In genomic region chr6:7730852-7731251, GRCh38 we compare ENCODE assay signal across 14 cellular contexts. TPM values are rescaled to one million over a fixed set of nuclear protein-coding genes. Genes with fewer than 3 reads are reported as not detected.
DNase-seq lines count a peak whose midpoint lies in the region; ATAC-seq and TF ChIP-seq lines count a peak whose summit lies in the region.
"Had no signal": no experiment of that assay in that cellular context is flagged by ENCODE, and none has a peak within 500 bp of the region (broad histone marks: within the 10 kb centered on the region; RNA-seq: fewer than 3 reads in every experiment).

No MANE protein-coding gene starts in this region.

- ATAC-seq in WTC11, result no peak
- no peak for ATAC-seq in HG03097 (IDR thresholded peaks at IDR 0.05; ENCODE audit: low FRiP score, unreplicated experiment)
- ATAC-seq in GM18520 (IDR thresholded peaks at IDR 0.05; ENCODE audit: unreplicated experiment), result no peak
- ATAC-seq in left ventricle myocardium superior, result no peak
- ATAC-seq: activated T-cell treated with anti-CD3 and anti-CD28 coated beads, Interleukin-2, amount 50 U/mL, for 72 hours had no signal

- no peaks in the 10 kb centered on the region for H3K36me3 Mint-ChIP-seq in WTC11

- TF ChIP-seq CTCF in WTC11 (IDR thresholded peaks at IDR 0.05) (no peak), dorsolateral prefrontal cortex (IDR thresholded peaks at IDR 0.05 in 54 of 56, conservative IDR thresholded peaks at IDR 0.05 in 2 of 56; ENCODE audit: low read depth in 1 of 56, partially characterized antibody in 56 of 56) (no peak)

- H3K4me3 ChIP-seq in dorsolateral prefrontal cortex, result peak overlapping the region in 1 of 59 donors; percentile 12
- H3K4me3 ChIP-seq: BLaER1, suprapubic skin had no signal

- intact Hi-C loops in dorsolateral prefrontal cortex (cut with DNase I) (no loop called here), left ventricle myocardium superior (cut with micrococcal nuclease) (no loop called here)

- H3K4me3 Mint-ChIP-seq in WTC11, result no peak overlapping the region
- H3K4me3 Mint-ChIP-seq: activated T-cell treated with anti-CD3 and anti-CD28 coated beads, Interleukin-2, amount 50 U/mL, for 72 hours; neural crest cell had no signal

- POLR2A ChIA-PET in WTC11 (lab: Charles Lee), result no interaction called here

- H3K27ac Mint-ChIP-seq in WTC11, result no peak overlapping the region
- H3K27ac Mint-ChIP-seq: activated T-cell treated with anti-CD3 and anti-CD28 coated beads, Interleukin-2, amount 50 U/mL, for 72 hours had no signal

- peaks cover 49% of the 10 kb centered on the region for H3K27me3 Mint-ChIP-seq in WTC11 (ENCODE audit: low read depth)

- peaks cover 0 to 69% (median 31%) of the 10 kb centered on the region in 45 donors for H3K27me3 ChIP-seq in dorsolateral prefrontal cortex

- CTCF ChIA-PET in WTC11 (lab: Charles Lee), result no interaction called here

- H3K9me3 Mint-ChIP-seq in WTC11, result no peaks in the 10 kb centered on the region
- H3K9me3 Mint-ChIP-seq: activated T-cell treated with anti-CD3 and anti-CD28 coated beads, Interleukin-2, amount 50 U/mL, for 72 hours; neural crest cell had no signal

- no peak overlapping the region for H3K27ac ChIP-seq in dorsolateral prefrontal cortex
- H3K27ac ChIP-seq: BLaER1, suprapubic skin, VCaP had no signal

- H3K4me1 Mint-ChIP-seq in WTC11, result peaks cover 32% of the 10 kb centered on the region

- DNase-seq in A172 (ENCODE audit: low spot score) (peak; percentile 85), H4 (ENCODE audit: low spot score) (peak; percentile 82), WTC11 (ENCODE audit: low spot score) (no peak), glomerular endothelial cell (ENCODE audit: extremely low read depth, low read depth, low spot score) (peak; percentile 90), dorsolateral prefrontal cortex (no peak), left ventricle myocardium superior (no peak)
- DNase-seq: activated T-cell treated with anti-CD3 and anti-CD28 coated beads, Interleukin-2, amount 50 U/mL, for 72 hours; NCI-H1417 had no signal

TF ChIP-seq in WTC11, 78 proteins besides CTCF, POLR2A, EP300 and RAD21:
- TF ChIP-seq MAX (CRISPR knock-in tag; IDR thresholded peaks at IDR 0.05), result no peak
- no peak for TF ChIP-seq FOXP4 (CRISPR knock-in tag; IDR thresholded peaks at IDR 0.05)
- TF ChIP-seq GABPB1 (CRISPR knock-in tag; IDR thresholded peaks at IDR 0.05), result peak; percentile 39
- no peak for TF ChIP-seq E2F5 (CRISPR knock-in tag; IDR thresholded peaks at IDR 0.05)
- TF ChIP-seq NFYB (CRISPR knock-in tag; conservative IDR thresholded peaks at IDR 0.05; ENCODE audit: low read depth), result no peak
- TF ChIP-seq ZNF281 (CRISPR knock-in tag; IDR thresholded peaks at IDR 0.05), result no peak
- no peak for TF ChIP-seq ZNF671 (CRISPR knock-in tag; IDR thresholded peaks at IDR 0.05)
- no peak for TF ChIP-seq MLX (CRISPR knock-in tag; IDR thresholded peaks at IDR 0.05)

RNA-seq across cellular contexts. Expression of gene BMP6, which starts 5.0 kb away (rescaled TPM):
- total RNA-seq in A172 (2014; rRNA removed; shearing (Covaris generic)), result 0.07 and 0.22 TPM in 2 replicates
- total RNA-seq in H4 (2014; rRNA removed; shearing (Covaris generic)), result 2.1 and 2.8 TPM in 2 replicates
- 1.0 to 1.2 TPM (median 1.1 TPM) in 3 replicates for total RNA-seq in WTC11 (2021)
- 123 and 150 TPM in 2 replicates for total RNA-seq in glomerular endothelial cell
- 10 to 100 TPM in 6 of 120 experiments, 1 to 10 TPM in 113, under 1 TPM in 1; 0.64 to 18.3 (median 4.1) TPM for total RNA-seq in dorsolateral prefrontal cortex
- 2.7 TPM for total RNA-seq in left ventricle myocardium superior

Comparison
In these comparisons a context has a peak if more than half of its experiments do, and no peak if none do; other contexts are left out.
1. DNase-seq: peak in A172 (single experiment), H4 (single experiment) and glomerular endothelial cell (single experiment); none in WTC11 (single experiment), dorsolateral prefrontal cortex (0 of 10) and left ventricle myocardium superior (single experiment).